ENCODE assay signal across 11 cellular contexts in the genomic region with DNA sequence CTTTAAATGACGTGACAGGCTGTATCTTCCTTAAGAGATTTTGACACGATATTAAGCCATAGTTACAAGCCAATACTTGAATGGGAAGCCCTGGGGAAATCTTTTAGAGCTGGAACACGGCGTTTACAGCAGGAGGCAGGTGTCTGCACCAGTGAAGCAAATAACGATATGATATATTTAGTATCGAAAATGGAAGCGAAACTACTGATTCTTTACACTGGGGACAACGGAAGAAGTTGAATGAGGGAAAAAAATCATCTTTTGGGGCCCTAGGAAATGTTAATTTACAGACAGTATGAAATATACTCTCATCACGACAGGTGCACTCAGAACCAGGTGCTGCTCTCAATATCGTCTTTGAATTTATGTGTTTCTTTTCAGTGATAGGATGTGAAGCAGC.
DNase-seq lines count a peak whose midpoint lies in the region; ATAC-seq, FAIRE-seq and TF ChIP-seq lines count a peak whose summit lies in the region.
"Had no signal": no experiment of that assay in that cellular context is flagged by ENCODE, and none has a peak within 500 bp of the region (broad histone marks: within the 10 kb centered on the region; RNA-seq: fewer than 3 reads in every experiment).

No MANE protein-coding gene starts in this region.

- FAIRE-seq in A549 (lab: Jason Lieb, UNC): no peak

- no peak for TF ChIP-seq EP300 in A549 (IDR thresholded peaks at IDR 0.05)

- intact Hi-C loops in gastrocnemius medialis (cut with DNase I; ENCODE audit: low total_unique reads): no loop called here

- H3K9me3 ChIP-seq in A549 (no peaks in the 10 kb centered on the region), gastrocnemius medialis (no peaks in the 10 kb centered on the region)

- H3K4me2 ChIP-seq in A549: peak overlapping the region; percentile 39; the same call in 2 of the 3 replicates

- H3K4me1 ChIP-seq in A549 (no peaks in the 10 kb centered on the region), gastrocnemius medialis (no peaks in the 10 kb centered on the region)

- no peak for TF ChIP-seq RAD21 in A549 (conservative IDR thresholded peaks at IDR 0.05 in 1 of 2, IDR thresholded peaks at IDR 0.05 in 1 of 2)

- ATAC-seq in A549 (no peak), GM19043 (IDR thresholded peaks at IDR 0.05; ENCODE audit: low read depth, unreplicated experiment) (peak; percentile 82), HG03025 (IDR thresholded peaks at IDR 0.05; ENCODE audit: low FRiP score, unreplicated experiment) (peak; percentile 86), gastrocnemius medialis (no peak)

- in situ Hi-C loops in gastrocnemius medialis (cut with MboI; ENCODE audit: low sequenced_read_pairs in 4 of 4): no loop called here

- H3K27ac ChIP-seq in A549 (no peak overlapping the region), gastrocnemius medialis (no peak overlapping the region)

- H3K27me3 ChIP-seq in gastrocnemius medialis: no peaks in the 10 kb centered on the region

- TF ChIP-seq CTCF in A549 (IDR thresholded peaks at IDR 0.05) (no peak), gastrocnemius medialis (IDR thresholded peaks at IDR 0.05 in 4 of 5, conservative IDR thresholded peaks at IDR 0.05 in 1 of 5) (no peak)

- H3K4me3 ChIP-seq in A549 (no peak overlapping the region), gastrocnemius medialis (no peak overlapping the region)

- POLR2A ChIA-PET in A549 (lab: Yijun Ruan, JAX): no interaction called here

- DNase-seq in A549 (ENCODE audit: low read depth in 1 of 2, low spot score in 1 of 2) (no peak), NCI-H1417 (lab: John Stamatoyannopoulos, UW) (peak in 2 of 3 experiments; percentile 69 to 92), SKM-1 treated with dmso at 0.1 percent for 144 hours (lab: John Stamatoyannopoulos, UW; ENCODE audit: unreplicated experiment) (no peak), LoVo (ENCODE audit: low spot score) (no peak), activated gamma-delta T cell (lab: John Stamatoyannopoulos, UW) (no peak), gastrocnemius medialis (no peak)
- DNase-seq: AML-193; central memory CD4-positive, alpha-beta T cell; nucleus accumbens had no signal

- WGBS in A549 (ENCODE audit: missing lambda C conversion rate): 11% methylated on average over 10 of the region's 10 CpGs

- no peak for TF ChIP-seq POLR2A in A549 (IDR thresholded peaks at IDR 0.05; ENCODE audit: low read length)
- TF ChIP-seq POLR2A in gastrocnemius medialis (IDR thresholded peaks at IDR 0.05): no peak

- H3K36me3 ChIP-seq in gastrocnemius medialis: no peaks in the 10 kb centered on the region

- CTCF ChIA-PET in A549 (lab: Yijun Ruan, JAX): no interaction called here

TF ChIP-seq in A549, 52 proteins besides CTCF, POLR2A, EP300 and RAD21:
- TF ChIP-seq NFE2L2 (conservative IDR thresholded peaks at IDR 0.05; ENCODE audit: low read length): no peak
- TF ChIP-seq ZNF302 (CRISPR knock-in tag; IDR thresholded peaks at IDR 0.05): no peak
- no peak for TF ChIP-seq EHMT2 (IDR thresholded peaks at IDR 0.05; ENCODE audit: low read depth)
- TF ChIP-seq, protein P1, sequence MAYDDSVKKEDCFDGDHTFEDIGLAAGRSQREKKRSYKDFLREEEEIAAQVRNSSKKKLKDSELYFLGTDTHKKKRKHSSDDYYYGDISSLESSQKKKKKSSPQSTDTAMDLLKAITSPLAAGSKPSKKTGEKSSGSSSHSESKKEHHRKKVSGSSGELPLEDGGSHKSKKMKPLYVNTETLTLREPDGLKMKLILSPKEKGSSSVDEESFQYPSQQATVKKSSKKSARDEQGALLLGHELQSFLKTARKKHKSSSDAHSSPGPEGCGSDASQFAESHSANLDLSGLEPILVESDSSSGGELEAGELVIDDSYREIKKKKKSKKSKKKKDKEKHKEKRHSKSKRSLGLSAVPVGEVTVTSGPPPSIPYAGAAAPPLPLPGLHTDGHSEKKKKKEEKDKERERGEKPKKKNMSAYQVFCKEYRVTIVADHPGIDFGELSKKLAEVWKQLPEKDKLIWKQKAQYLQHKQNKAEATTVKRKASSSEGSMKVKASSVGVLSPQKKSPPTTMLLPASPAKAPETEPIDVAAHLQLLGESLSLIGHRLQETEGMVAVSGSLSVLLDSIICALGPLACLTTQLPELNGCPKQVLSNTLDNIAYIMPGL (CRISPR knock-in tag; IDR thresholded peaks at IDR 0.05; ENCODE audit: borderline replicate concordance): no peak
- no peak for TF ChIP-seq RNF2 (IDR thresholded peaks at IDR 0.05; ENCODE audit: borderline replicate concordance, low read depth)
- TF ChIP-seq FOSB (CRISPR knock-in tag; IDR thresholded peaks at IDR 0.05): no peak
- TF ChIP-seq ELK1 (IDR thresholded peaks at IDR 0.05; ENCODE audit: low read depth, low read length): no peak
- no peak for TF ChIP-seq HOXA7 (CRISPR knock-in tag; IDR thresholded peaks at IDR 0.05)
- TF ChIP-seq RFX5 (IDR thresholded peaks at IDR 0.05): no peak

Comparison
In these comparisons a context has a peak if more than half of its experiments do, and no peak if none do; other contexts are left out.
1. ATAC-seq: peak in GM19043 (single experiment) and HG03025 (single experiment); none in A549 (0 of 2) and gastrocnemius medialis (0 of 2).
2. DNase-seq: peak in NCI-H1417 (2 of 3); none in A549 (0 of 2), SKM-1 treated with dmso at 0.1 percent for 144 hours (single experiment), LoVo (single experiment), activated gamma-delta T cell (single experiment) and gastrocnemius medialis (0 of 2).